Comparison of ENCODE assay signal across 12 cellular contexts in the genomic region with DNA sequence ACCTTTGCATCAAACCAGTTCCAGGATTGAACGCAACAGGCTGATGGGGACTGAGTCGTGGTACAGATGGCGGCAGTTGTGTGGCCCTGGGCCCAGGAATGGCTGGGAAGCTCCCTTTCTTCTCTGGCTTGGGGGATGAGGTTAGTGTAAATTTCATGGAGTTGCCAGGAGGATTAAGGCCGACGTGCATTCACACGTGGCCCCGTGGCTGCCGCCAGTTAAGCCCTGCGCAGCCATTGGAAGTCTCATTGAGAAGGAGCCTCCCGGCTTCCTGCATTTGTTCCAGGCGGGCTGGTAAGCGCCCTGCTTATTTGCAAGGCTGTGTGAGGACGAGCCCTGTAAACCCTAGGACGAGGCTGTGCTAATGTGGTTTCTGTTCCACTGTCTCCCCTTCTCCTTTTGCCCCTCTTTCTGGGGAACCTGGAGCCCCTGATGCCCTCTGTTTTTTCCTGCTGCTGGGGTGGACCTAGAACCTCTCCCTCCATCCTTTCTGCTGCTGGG. TPM values are rescaled to one million over a fixed set of nuclear protein-coding genes. Genes with fewer than 3 reads are reported as not detected.
DNase-seq lines count a peak whose midpoint lies in the region; FAIRE-seq and TF ChIP-seq lines count a peak whose summit lies in the region.
"Had no signal": no experiment of that assay in that cellular context is flagged by ENCODE, and none has a peak within 500 bp of the region (broad histone marks: within the 10 kb centered on the region; RNA-seq: fewer than 3 reads in every experiment).

No MANE protein-coding gene starts in this region.

- no peak for FAIRE-seq in H54 (lab: Jason Lieb, UNC)
- FAIRE-seq: endometrium had no signal

- peaks cover 48% of the 10 kb centered on the region for H3K36me3 ChIP-seq in BE2C
- no peaks in the 10 kb centered on the region for H3K36me3 ChIP-seq in KMS-11 (ENCODE audit: insufficient read depth)
- H3K36me3 ChIP-seq in brain microvascular endothelial cell (replicated peaks): peaks cover 20% of the 10 kb centered on the region

- H4K20me1 ChIP-seq in KMS-11 (ENCODE audit: insufficient read depth): no peaks in the 10 kb centered on the region

- H3K27ac ChIP-seq in KMS-11: no peak overlapping the region
- peak overlapping the region; percentile 52 for H3K27ac ChIP-seq in brain microvascular endothelial cell

- TF ChIP-seq CTCF in BE2C (IDR thresholded peaks at IDR 0.05; ENCODE audit: low read depth, low read length) (no peak), KMS-11 (conservative IDR thresholded peaks at IDR 0.05; ENCODE audit: low read depth, low read length) (no peak), brain microvascular endothelial cell (IDR thresholded peaks at IDR 0.05; ENCODE audit: low read depth, low read length, missing control alignments) (no peak)

- H3K4me1 ChIP-seq in BE2C (peaks cover 26% of the 10 kb centered on the region), KMS-11 (ENCODE audit: low read depth, poor library complexity, severe bottlenecking) (peaks cover 7% of the 10 kb centered on the region)

- H3K4me2 ChIP-seq in KMS-11: no peak overlapping the region

- peak overlapping the region; percentile 52; the same call in 1 of the 2 replicates for H2AFZ ChIP-seq in KMS-11 (ENCODE audit: low read depth)

- H3K27me3 ChIP-seq in BE2C: no peaks in the 10 kb centered on the region
- peaks cover 58% of the 10 kb centered on the region for H3K27me3 ChIP-seq in KMS-11 (ENCODE audit: insufficient read depth, low read depth)
- no peaks in the 10 kb centered on the region for H3K27me3 ChIP-seq in brain microvascular endothelial cell (replicated peaks)

- peak overlapping the region; percentile 7 for H3K4me3 ChIP-seq in BE2C (ENCODE audit: low read depth, low read length)
- H3K4me3 ChIP-seq in KMS-11 (IDR thresholded peaks at IDR 0.05; ENCODE audit: insufficient read depth, low read depth, low read length): no peak overlapping the region
- no peak overlapping the region for H3K4me3 ChIP-seq in brain microvascular endothelial cell (ENCODE audit: low read depth, low read length)

- no peak for TF ChIP-seq POLR2A in H54 (IDR thresholded peaks at IDR 0.05; ENCODE audit: low read depth, low read length)

- no peaks in the 10 kb centered on the region for H3K9me3 ChIP-seq in BE2C

- in situ Hi-C loops in brain microvascular endothelial cell (cut with HindIII; ENCODE audit: low pct_ligation_motif_present, low sequenced_read_pairs): no loop called here

- no peaks in the 10 kb centered on the region for H3K79me2 ChIP-seq in KMS-11 (ENCODE audit: insufficient read depth, low read depth)

- no peak overlapping the region for H3K9ac ChIP-seq in KMS-11

- DNase-seq in BE2C (no peak), brain microvascular endothelial cell (no peak), myocyte (ENCODE audit: low read depth) (peak; percentile 34), DMS153 treated with DMSO at 0.1 percent for 48 hours (lab: John Stamatoyannopoulos, UW; ENCODE audit: unreplicated experiment) (no peak), NCI-H748 treated with DMSO at 0.1 percent for 48 hours (lab: John Stamatoyannopoulos, UW) (no peak), H54 (ENCODE audit: insufficient read length, low spot score) (no peak), NCI-H2081 (lab: John Stamatoyannopoulos, UW) (no peak)
- DNase-seq: left ventricle myocardium superior; NCI-H774; stimulated activated CD4-positive, alpha-beta T cell treated with anti-CD3 and anti-CD28 coated beads, Interleukin-15, amount 100 ng/mL, for 24 hours had no signal

RNA-seq across cellular contexts. Expression of a gene that starts 5.7 kb away (rescaled TPM):
- polyA plus RNA-seq in BE2C (2012; ENCODE audit: insufficient read depth, insufficient read length, low read depth): 1,215 TPM
- total RNA-seq in myocyte: 159 and 214 TPM in 2 replicates
- 259 TPM for polyA plus RNA-seq in myocyte (2012)
